Comparison of ENCODE assay signal across 8 cellular contexts in the genomic region with DNA sequence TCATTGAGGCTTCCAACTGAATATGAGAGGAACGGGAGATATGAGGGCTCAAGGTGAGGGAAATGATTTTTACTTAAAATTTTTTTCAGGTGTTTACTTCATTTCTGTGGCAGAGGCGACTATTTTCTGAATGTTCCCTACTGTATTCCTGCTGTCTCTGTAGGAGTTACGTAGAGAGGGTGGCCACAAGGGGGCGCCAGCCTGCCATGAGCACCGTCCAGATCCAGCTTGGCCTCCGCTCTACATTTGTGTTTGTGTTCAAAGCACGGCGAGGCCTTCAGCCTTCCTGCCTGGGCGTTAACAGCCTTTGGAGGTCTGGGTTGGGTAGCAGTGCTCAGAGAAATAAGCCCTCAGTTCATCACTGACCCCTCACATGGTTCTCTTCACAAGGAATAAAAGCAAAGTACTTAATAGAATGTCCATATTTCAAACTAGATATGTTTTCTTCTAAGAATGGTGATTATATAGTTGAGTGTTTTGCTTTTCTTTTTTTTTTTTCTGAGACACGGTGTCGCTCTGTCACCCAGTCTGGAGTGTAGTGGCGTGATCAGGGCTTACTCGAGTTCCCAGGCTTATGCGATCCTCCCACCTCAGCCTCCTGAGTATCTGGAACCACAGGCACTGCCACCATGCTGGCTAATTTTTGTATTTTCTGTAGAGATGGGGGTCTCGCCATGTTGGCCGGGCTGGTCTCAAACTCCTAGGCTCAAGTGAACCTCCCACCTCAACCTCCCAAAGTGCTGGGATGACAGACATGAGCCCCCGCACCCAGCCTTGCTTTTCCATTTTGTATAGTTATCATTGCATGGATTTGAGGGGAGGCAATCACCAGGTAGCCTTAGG. TPM values are rescaled to one million over a fixed set of nuclear protein-coding genes. Genes with fewer than 3 reads are reported as not detected.
DNase-seq lines count a peak whose midpoint lies in the region; ATAC-seq and TF ChIP-seq lines count a peak whose summit lies in the region.

No MANE protein-coding gene starts in this region.

- peaks cover 70% of the 10 kb centered on the region for H3K36me3 ChIP-seq in PC-9 (ENCODE audit: low read depth)

- H3K4me3 ChIP-seq in PC-9 (no peak overlapping the region), fibroblast of mammary gland (ENCODE audit: control insufficient read depth, low read depth, low read length) (no peak overlapping the region)

- H3K27ac ChIP-seq in PC-9, result no peak overlapping the region

- H3K4me3 Mint-ChIP-seq in nephron progenitor cell, result no peak overlapping the region

- ATAC-seq in GM19455 (IDR thresholded peaks at IDR 0.05; ENCODE audit: unreplicated experiment), result no peak

- H3F3A ChIP-seq in PC-9 (ENCODE audit: insufficient read depth, low read depth), result peaks cover 64% of the 10 kb centered on the region

- H3K9me2 ChIP-seq in PC-9 (ENCODE audit: insufficient read depth), result no peaks in the 10 kb centered on the region

- H2AFZ ChIP-seq in PC-9, result no peak overlapping the region

- DNase-seq in DMS53 treated with DMSO at 0.1 percent for 48 hours (lab: John Stamatoyannopoulos, UW; ENCODE audit: unreplicated experiment), result peak; percentile 54
- peak; percentile 77 for DNase-seq in KG1 (lab: John Stamatoyannopoulos, UW)
- DNase-seq in PC-9, result peak; percentile 64 to 90
- DNase-seq in activated T-helper 1 cell treated with Interleukin-2 at 50 U/mL for 16 hours (ENCODE audit: low read depth), result peak; percentile 52
- peak; percentile 84 for DNase-seq in fibroblast of mammary gland (ENCODE audit: low read depth)
- DNase-seq in nephron progenitor cell, result peak; percentile 92
- DNase-seq in stimulated activated naive CD4-positive, alpha-beta T cell treated with Interleukin-2 at 50 U/mL for 16 hours (lab: John Stamatoyannopoulos, UW), result peak; percentile 76

- TF ChIP-seq CTCF in PC-9 (conservative IDR thresholded peaks at IDR 0.05) (peak; percentile 100), fibroblast of mammary gland (conservative IDR thresholded peaks at IDR 0.05; ENCODE audit: control insufficient read depth, insufficient read depth, low read depth, low read length) (peak; percentile 96), nephron progenitor cell (IDR thresholded peaks at IDR 0.05) (peak; percentile 96)

- peaks cover 50% of the 10 kb centered on the region for H3K36me3 Mint-ChIP-seq in nephron progenitor cell (ENCODE audit: low read depth)

- H3K27me3 Mint-ChIP-seq in nephron progenitor cell (ENCODE audit: low read depth, poor library complexity), result no peaks in the 10 kb centered on the region

- H3K27me3 ChIP-seq in PC-9 (ENCODE audit: insufficient read depth, low read depth), result no peaks in the 10 kb centered on the region

- H3K4me2 ChIP-seq in PC-9, result no peak overlapping the region

- intact Hi-C loops in PC-9 (cut with micrococcal nuclease; ENCODE audit: unreplicated experiment), result loop anchor here (1.0 to 10.0 kb wide), 2 partner anchors 46 to 154 kb away; no protein-coding TSS in a partner anchor

- CTCF ChIA-PET in PC-9 (lab: Charles Lee), result no interaction called here

- peaks cover 57% of the 10 kb centered on the region for H4K20me1 ChIP-seq in PC-9 (ENCODE audit: insufficient read depth)

- POLR2A ChIA-PET in PC-9 (lab: Charles Lee; ENCODE audit: unreplicated experiment), result interaction anchor here (0.6 kb wide), 1 partner anchor 976 kb away, joined by 3 read pairs; no protein-coding TSS in a partner anchor

- no peaks in the 10 kb centered on the region for H3K9me3 Mint-ChIP-seq in nephron progenitor cell

- peaks cover 11% of the 10 kb centered on the region for H3K4me1 Mint-ChIP-seq in nephron progenitor cell

- H3K27ac Mint-ChIP-seq in nephron progenitor cell, result no peak overlapping the region

- no peaks in the 10 kb centered on the region for H3K9me3 ChIP-seq in PC-9 (ENCODE audit: insufficient read depth, low read depth)

- BruUV-seq in PC-9 (replicated peaks; lab: Mats Ljungman, UMichigan), result no TSS peak

- H3K79me2 ChIP-seq in PC-9 (ENCODE audit: low read depth), result peaks cover 6% of the 10 kb centered on the region; the same call in 1 of the 2 replicates

- no peaks in the 10 kb centered on the region for H3K4me1 ChIP-seq in PC-9 (replicated peaks; ENCODE audit: insufficient read depth)

RNA-seq across cellular contexts. Expression of a gene that starts 22.3 kb away (rescaled TPM):
- 64.4 and 66.8 TPM in 2 replicates for total RNA-seq in PC-9 (2021)

RNA-seq across cellular contexts. Expression of a gene that starts 28.6 kb away (rescaled TPM):
- total RNA-seq in PC-9 (2021), result 22.5 and 25.9 TPM in 2 replicates
